35 cellular contexts compared by ENCODE assay signal in the genomic region with DNA sequence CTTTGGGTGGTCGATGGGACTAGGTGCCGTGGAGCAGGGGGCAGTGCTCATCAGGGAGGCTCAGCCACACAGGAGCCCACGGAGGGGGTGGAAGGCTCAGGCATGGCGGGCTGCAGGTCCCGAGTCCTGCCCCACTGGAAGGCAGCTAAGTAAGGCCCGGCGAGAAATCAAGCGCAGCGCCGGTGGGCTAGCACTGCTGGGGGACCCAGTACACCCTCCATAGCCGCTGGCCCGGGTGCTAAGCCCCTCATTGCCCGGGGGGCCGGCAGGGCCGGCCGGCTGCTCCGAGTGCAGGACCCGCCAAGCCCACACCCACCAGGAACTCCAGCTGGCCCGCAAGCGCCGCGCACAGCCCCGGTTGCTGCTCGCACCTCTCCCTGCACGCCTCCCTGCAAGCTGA.
"Had no signal": no experiment of that assay in that cellular context is flagged by ENCODE, and none has a peak within 500 bp of the region (broad histone marks: within the 10 kb centered on the region; RNA-seq: fewer than 3 reads in every experiment).

No MANE protein-coding gene starts in this region.

- DNase-seq: Karpas-422, Kasumi-1, KG1, MG63, MM.1S, MV-4-11, NCI-H1048, NCI-H1092, NCI-H1092 treated with DMSO at 0.1 percent for 48 hours, NCI-H1105, NCI-H1105 treated with DMSO at 0.1 percent for 48 hours, NCI-H1417, NCI-H1417 treated with DMSO at 0.1 percent for 48 hours, NCI-H1436, NCI-H1436 treated with DMSO at 0.1 percent for 48 hours, NCI-H146, NCI-H1694, NCI-H1694 treated with DMSO at 0.1 percent for 48 hours, NCI-H187, NCI-H187 treated with DMSO at 0.1 percent for 48 hours, NCI-H1930, NCI-H2029, NCI-H2029 treated with DMSO at 0.1 percent for 48 hours, NCI-H2081, NCI-H2081 treated with DMSO at 0.1 percent for 48 hours, NCI-H2107, NCI-H2171, NCI-H2171 treated with DMSO at 0.1 percent for 48 hours, NCI-H2227 treated with DMSO at 0.1 percent for 48 hours, NCI-H226, NCI-H345, NCI-H446, NCI-H446 treated with DMSO at 0.1 percent for 48 hours, NCI-H510A had no signal

- H3K27me3 ChIP-seq: MG63 had no signal

- H3K9ac ChIP-seq: KMS-11 had no signal

- H3K27ac ChIP-seq: KMS-11 had no signal

- H3K9me3 ChIP-seq: MG63 had no signal

- H3K4me2 ChIP-seq: KMS-11 had no signal

- H3K4me3 ChIP-seq: MG63 had no signal
